ENCODE assay signal across 10 cellular contexts in genomic region chr20:51487525-51488279, GRCh38. TPM values are rescaled to one million over a fixed set of nuclear protein-coding genes. Genes with fewer than 3 reads are reported as not detected.
DNase-seq lines count a peak whose midpoint lies in the region; ATAC-seq, FAIRE-seq and TF ChIP-seq lines count a peak whose summit lies in the region.
"Had no signal": no experiment of that assay in that cellular context is flagged by ENCODE, and none has a peak within 500 bp of the region (broad histone marks: within the 10 kb centered on the region; RNA-seq: fewer than 3 reads in every experiment).

No MANE protein-coding gene starts in this region.

- H3K9me3 Mint-ChIP-seq in WTC11, result no peaks in the 10 kb centered on the region

- H3K9me3 ChIP-seq in SJSA1 (replicated peaks), result 0 out of 2 replicates have a peak, but pooled peaks cover 2% of the 10 kb centered on the region

- no peak for TF ChIP-seq POLR2A in H54 (IDR thresholded peaks at IDR 0.05; ENCODE audit: low read depth, low read length)
- TF ChIP-seq POLR2A in GM12892 (IDR thresholded peaks at IDR 0.05; ENCODE audit: low read depth, low read length), result no peak

- H3K4me1 Mint-ChIP-seq in WTC11, result peaks cover 20% of the 10 kb centered on the region

- no peaks in the 10 kb centered on the region for H3K36me3 ChIP-seq in SJSA1

- CTCF ChIA-PET in WTC11 (lab: Charles Lee), result no interaction called here

- no peak overlapping the region for H3K4me3 ChIP-seq in SJSA1
- H3K4me3 ChIP-seq in skeletal muscle cell (ENCODE audit: low read depth, low read length), result no peak overlapping the region

- H3K4me3 Mint-ChIP-seq in WTC11, result no peak overlapping the region

- FAIRE-seq in H54 (lab: Jason Lieb, UNC), result peak; percentile 62
- FAIRE-seq in GM12892 (lab: Jason Lieb, UNC), result no peak

- DNase-seq in H54 (ENCODE audit: insufficient read length, low spot score), result peak; percentile 93
- DNase-seq in SJSA1 (ENCODE audit: low read depth in 1 of 2, low spot score in 2 of 2), result peak; percentile 75 to 79
- peak; percentile 65 for DNase-seq in fibroblast of peridontal ligament (ENCODE audit: extremely low read depth)
- DNase-seq in skeletal muscle cell (ENCODE audit: low read depth), result peak; percentile 86
- no peak for DNase-seq in GM12892 (ENCODE audit: insufficient read length)
- DNase-seq in WTC11 (ENCODE audit: low spot score), result no peak
- DNase-seq: activated CD4-positive, alpha-beta T cell treated with anti-CD3 and anti-CD28 coated beads, Interleukin-2, amount 50 U/mL, for 1 hour; NCI-H524 treated with DMSO at 0.1 percent for 48 hours; trophoblast cell had no signal

- peaks cover 11% of the 10 kb centered on the region for H3K4me1 ChIP-seq in SJSA1 (replicated peaks)

- no peak overlapping the region for H3K27ac ChIP-seq in SJSA1

- no peak overlapping the region for H3K27ac Mint-ChIP-seq in WTC11

- H3K27me3 ChIP-seq in SJSA1 (replicated peaks), result peaks cover 4% of the 10 kb centered on the region; the same call in 1 of the 2 replicates

- no peaks in the 10 kb centered on the region for H3K27me3 Mint-ChIP-seq in WTC11 (ENCODE audit: low read depth)

- POLR2A ChIA-PET in WTC11 (lab: Charles Lee), result no interaction called here

- H3K36me3 Mint-ChIP-seq in WTC11, result no peaks in the 10 kb centered on the region

- ATAC-seq in HG03159 (IDR thresholded peaks at IDR 0.05; ENCODE audit: unreplicated experiment) (no peak), WTC11 (no peak; the same call in 1 of the 2 replicates)

- no peak for TF ChIP-seq CTCF in WTC11 (IDR thresholded peaks at IDR 0.05)

TF ChIP-seq in WTC11, 78 proteins besides CTCF, POLR2A, EP300 and RAD21:
- TF ChIP-seq, protein P1, sequence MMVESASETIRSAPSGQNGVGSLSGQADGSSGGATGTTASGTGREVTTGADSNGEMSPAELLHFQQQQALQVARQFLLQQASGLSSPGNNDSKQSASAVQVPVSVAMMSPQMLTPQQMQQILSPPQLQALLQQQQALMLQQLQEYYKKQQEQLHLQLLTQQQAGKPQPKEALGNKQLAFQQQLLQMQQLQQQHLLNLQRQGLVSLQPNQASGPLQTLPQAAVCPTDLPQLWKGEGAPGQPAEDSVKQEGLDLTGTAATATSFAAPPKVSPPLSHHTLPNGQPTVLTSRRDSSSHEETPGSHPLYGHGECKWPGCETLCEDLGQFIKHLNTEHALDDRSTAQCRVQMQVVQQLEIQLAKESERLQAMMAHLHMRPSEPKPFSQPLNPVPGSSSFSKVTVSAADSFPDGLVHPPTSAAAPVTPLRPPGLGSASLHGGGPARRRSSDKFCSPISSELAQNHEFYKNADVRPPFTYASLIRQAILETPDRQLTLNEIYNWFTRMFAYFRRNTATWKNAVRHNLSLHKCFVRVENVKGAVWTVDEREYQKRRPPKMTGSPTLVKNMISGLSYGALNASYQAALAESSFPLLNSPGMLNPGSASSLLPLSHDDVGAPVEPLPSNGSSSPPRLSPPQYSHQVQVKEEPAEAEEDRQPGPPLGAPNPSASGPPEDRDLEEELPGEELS (CRISPR knock-in tag; IDR thresholded peaks at IDR 0.05), result no peak
- TF ChIP-seq NR1H2 (CRISPR knock-in tag; IDR thresholded peaks at IDR 0.05) (no peak), ZNF425 (CRISPR knock-in tag; conservative IDR thresholded peaks at IDR 0.05) (no peak), ATF6 (CRISPR knock-in tag; IDR thresholded peaks at IDR 0.05) (no peak), SMAD3 (CRISPR knock-in tag; IDR thresholded peaks at IDR 0.05; ENCODE audit: borderline replicate concordance) (no peak)
- TF ChIP-seq, protein P2, sequence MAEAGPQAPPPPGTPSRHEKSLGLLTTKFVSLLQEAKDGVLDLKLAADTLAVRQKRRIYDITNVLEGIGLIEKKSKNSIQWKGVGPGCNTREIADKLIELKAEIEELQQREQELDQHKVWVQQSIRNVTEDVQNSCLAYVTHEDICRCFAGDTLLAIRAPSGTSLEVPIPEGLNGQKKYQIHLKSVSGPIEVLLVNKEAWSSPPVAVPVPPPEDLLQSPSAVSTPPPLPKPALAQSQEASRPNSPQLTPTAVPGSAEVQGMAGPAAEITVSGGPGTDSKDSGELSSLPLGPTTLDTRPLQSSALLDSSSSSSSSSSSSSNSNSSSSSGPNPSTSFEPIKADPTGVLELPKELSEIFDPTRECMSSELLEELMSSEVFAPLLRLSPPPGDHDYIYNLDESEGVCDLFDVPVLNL (CRISPR knock-in tag; IDR thresholded peaks at IDR 0.05; ENCODE audit: borderline replicate concordance, low read depth), result no peak
- TF ChIP-seq, protein P3, sequence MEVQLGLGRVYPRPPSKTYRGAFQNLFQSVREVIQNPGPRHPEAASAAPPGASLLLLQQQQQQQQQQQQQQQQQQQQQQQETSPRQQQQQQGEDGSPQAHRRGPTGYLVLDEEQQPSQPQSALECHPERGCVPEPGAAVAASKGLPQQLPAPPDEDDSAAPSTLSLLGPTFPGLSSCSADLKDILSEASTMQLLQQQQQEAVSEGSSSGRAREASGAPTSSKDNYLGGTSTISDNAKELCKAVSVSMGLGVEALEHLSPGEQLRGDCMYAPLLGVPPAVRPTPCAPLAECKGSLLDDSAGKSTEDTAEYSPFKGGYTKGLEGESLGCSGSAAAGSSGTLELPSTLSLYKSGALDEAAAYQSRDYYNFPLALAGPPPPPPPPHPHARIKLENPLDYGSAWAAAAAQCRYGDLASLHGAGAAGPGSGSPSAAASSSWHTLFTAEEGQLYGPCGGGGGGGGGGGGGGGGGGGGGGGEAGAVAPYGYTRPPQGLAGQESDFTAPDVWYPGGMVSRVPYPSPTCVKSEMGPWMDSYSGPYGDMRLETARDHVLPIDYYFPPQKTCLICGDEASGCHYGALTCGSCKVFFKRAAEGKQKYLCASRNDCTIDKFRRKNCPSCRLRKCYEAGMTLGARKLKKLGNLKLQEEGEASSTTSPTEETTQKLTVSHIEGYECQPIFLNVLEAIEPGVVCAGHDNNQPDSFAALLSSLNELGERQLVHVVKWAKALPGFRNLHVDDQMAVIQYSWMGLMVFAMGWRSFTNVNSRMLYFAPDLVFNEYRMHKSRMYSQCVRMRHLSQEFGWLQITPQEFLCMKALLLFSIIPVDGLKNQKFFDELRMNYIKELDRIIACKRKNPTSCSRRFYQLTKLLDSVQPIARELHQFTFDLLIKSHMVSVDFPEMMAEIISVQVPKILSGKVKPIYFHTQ (CRISPR knock-in tag; IDR thresholded peaks at IDR 0.05), result no peak

RNA-seq across cellular contexts. Expression of gene NFATC2, which starts 54.8 kb away (rescaled TPM):
- not detected in 2 replicates for total RNA-seq in SJSA1 (2014; rRNA removed; shearing (Covaris generic))
- 4.6 TPM for polyA plus RNA-seq in GM12892 (2012; ENCODE audit: missing spikeins)
- total RNA-seq in WTC11 (2021), result 1.7 to 3.0 TPM (median 2.3 TPM) in 3 replicates

Comparison
In these comparisons a context has a peak if more than half of its experiments do, and no peak if none do; other contexts are left out.
1. DNase-seq: peak in H54 (single experiment), SJSA1 (2 of 2), fibroblast of peridontal ligament (single experiment) and skeletal muscle cell (single experiment); none in GM12892 (single experiment) and WTC11 (single experiment).